In the genomic region with DNA sequence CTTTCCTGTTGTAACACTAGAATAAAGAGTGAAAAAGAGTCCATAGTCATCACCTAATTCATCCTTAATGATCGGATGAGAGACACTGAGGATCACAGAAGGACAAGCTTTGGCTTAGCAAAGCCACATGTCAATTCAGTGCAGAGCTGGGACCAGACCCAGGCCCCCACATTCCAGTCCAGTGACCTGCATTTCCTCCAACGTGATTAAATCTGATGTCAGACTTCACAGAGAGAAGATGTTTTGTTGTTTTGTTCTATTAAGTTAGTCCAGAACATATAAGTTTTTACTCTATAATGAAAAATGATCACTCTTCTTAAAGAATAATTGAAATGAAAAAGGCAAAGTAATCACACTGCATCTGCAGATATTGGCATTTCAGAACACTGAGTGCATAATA, we compare ENCODE assay signal across 30 cellular contexts.
"Had no signal": no experiment of that assay in that cellular context is flagged by ENCODE, and none has a peak within 500 bp of the region (broad histone marks: within the 10 kb centered on the region; RNA-seq: fewer than 3 reads in every experiment).

No MANE protein-coding gene starts in this region.

- H3K27ac Mint-ChIP-seq: activated CD4-positive, alpha-beta memory T cell treated with anti-CD3 and anti-CD28 coated beads for 36 hours; activated CD4-positive, alpha-beta T cell treated with anti-CD3 and anti-CD28 coated beads, Interleukin-2, amount 10 ng/mL, durations not matched to agents 24 days and 14 days; activated naive CD4-positive, alpha-beta T cell treated with anti-CD3 and anti-CD28 coated beads, Interleukin-2, amount 10 ng/mL, durations not matched to agents 7 days and 5 days; activated naive CD8-positive, alpha-beta T cell treated with anti-CD3 and anti-CD28 coated beads, Interleukin-2, amount 10 ng/mL, durations not matched to agents 7 days and 5 days; activated T-helper 1 cell treated with anti-CD3 and anti-CD28 coated beads, Interleukin-12 subunit alpha, Interleukin-12 subunit beta, Interleukin-2, Interleukin-4 antibody, amounts not matched to agents 30 ng/mL and 10 ng/mL and 1 ng/mL, durations not matched to agents 14 hours and 24 hours and 36 hours; effector memory CD8-positive, alpha-beta T cell; natural killer cell; stimulated activated naive B cell treated with anti-CD40 and anti-IgM and Interleukin-4, amounts not matched to agents 10 μg/mL and 1 μg/mL and 100 μg/mL, for 72 hours had no signal

- FAIRE-seq: pancreas had no signal

- H3K27me3 Mint-ChIP-seq: activated CD4-positive, alpha-beta memory T cell treated with anti-CD3 and anti-CD28 coated beads for 36 hours; activated CD4-positive, alpha-beta T cell treated with anti-CD3 and anti-CD28 coated beads, Interleukin-2, amount 10 ng/mL, durations not matched to agents 24 days and 14 days; activated naive CD4-positive, alpha-beta T cell treated with anti-CD3 and anti-CD28 coated beads, Interleukin-2, amount 10 ng/mL, durations not matched to agents 7 days and 5 days; activated naive CD8-positive, alpha-beta T cell treated with anti-CD3 and anti-CD28 coated beads, Interleukin-2, amount 10 ng/mL, durations not matched to agents 7 days and 5 days; effector memory CD8-positive, alpha-beta T cell; stimulated activated naive B cell treated with anti-CD40 and anti-IgM and Interleukin-4, amounts not matched to agents 10 μg/mL and 1 μg/mL and 100 μg/mL, for 72 hours had no signal

- H3K4me3 ChIP-seq: ascending aorta, heart right ventricle, left lung, lung, pancreas, psoas muscle, right atrium auricular region, stomach, thyroid gland, upper lobe of left lung had no signal

- DNase-seq: activated CD4-positive, alpha-beta memory T cell treated with anti-CD3 and anti-CD28 coated beads for 36 hours; activated CD4-positive, alpha-beta T cell treated with anti-CD3 and anti-CD28 coated beads, Interleukin-2, amount 10 ng/mL, durations not matched to agents 24 days and 14 days; activated CD4-positive, CD25-positive, alpha-beta regulatory T cell treated with anti-CD3 and anti-CD28 coated beads, Interleukin-2, amount 50 U/mL, for 72 hours; activated CD8-positive, alpha-beta memory T cell treated with anti-CD3 and anti-CD28 coated beads, Interleukin-2, amount 50 U/mL, for 4 hours; activated gamma-delta T cell; activated naive CD4-positive, alpha-beta T cell treated with anti-CD3 and anti-CD28 coated beads, Interleukin-2, amount 10 ng/mL, durations not matched to agents 7 days and 5 days; activated naive CD8-positive, alpha-beta T cell treated with anti-CD3 and anti-CD28 coated beads, Interleukin-2, amount 10 ng/mL, durations not matched to agents 7 days and 5 days; activated T-cell treated with anti-CD3 and anti-CD28 coated beads, Interleukin-2, amount 50 U/mL, for 1 hour; brain microvascular endothelial cell; cortex of kidney; effector memory CD8-positive, alpha-beta T cell; erythroblast; heart right ventricle; kidney glomerular epithelial cell; left lung; mesendoderm; natural killer cell; pancreas; psoas muscle; stimulated activated CD4-positive, alpha-beta T cell treated with anti-CD3 and anti-CD28 coated beads, Interleukin-15, amount 100 ng/mL, for 24 hours; stimulated activated CD4-positive, alpha-beta T cell treated with anti-CD3 and anti-CD28 coated beads, Interleukin-2, amount 100 ng/mL, for 24 hours; stimulated activated naive B cell treated with anti-CD40 and anti-IgM and Interleukin-4, amounts not matched to agents 10 μg/mL and 1 μg/mL and 100 μg/mL, for 72 hours; stomach; thyroid gland; upper lobe of left lung had no signal

- H3K36me3 ChIP-seq: ascending aorta, brain microvascular endothelial cell, heart right ventricle, left lung, pancreas, right atrium auricular region, stomach, thyroid gland, upper lobe of left lung had no signal

- H3K9me3 Mint-ChIP-seq: activated CD4-positive, alpha-beta memory T cell treated with anti-CD3 and anti-CD28 coated beads for 36 hours; activated CD4-positive, alpha-beta T cell treated with anti-CD3 and anti-CD28 coated beads, Interleukin-2, amount 10 ng/mL, durations not matched to agents 24 days and 14 days; activated naive CD8-positive, alpha-beta T cell treated with anti-CD3 and anti-CD28 coated beads, Interleukin-2, amount 10 ng/mL, durations not matched to agents 7 days and 5 days had no signal

- H3K27me3 ChIP-seq: ascending aorta, brain microvascular endothelial cell, heart right ventricle, left lung, pancreas, right atrium auricular region, stomach, thyroid gland, upper lobe of left lung had no signal

- H3K4me1 ChIP-seq: ascending aorta, heart right ventricle, left lung, pancreas, psoas muscle, right atrium auricular region, stomach, thyroid gland, upper lobe of left lung had no signal

- H3K9me3 ChIP-seq: ascending aorta, left lung, pancreas, psoas muscle, right atrium auricular region, stomach, thyroid gland, upper lobe of left lung had no signal

- H3K27ac ChIP-seq: ascending aorta, brain microvascular endothelial cell, heart right ventricle, left lung, pancreas, psoas muscle, right atrium auricular region, stomach, thyroid gland, upper lobe of left lung, VCaP had no signal

- H3K4me1 Mint-ChIP-seq: activated CD4-positive, alpha-beta T cell treated with anti-CD3 and anti-CD28 coated beads, Interleukin-2, amount 10 ng/mL, durations not matched to agents 24 days and 14 days; activated naive CD4-positive, alpha-beta T cell treated with anti-CD3 and anti-CD28 coated beads, Interleukin-2, amount 10 ng/mL, durations not matched to agents 7 days and 5 days; activated naive CD8-positive, alpha-beta T cell treated with anti-CD3 and anti-CD28 coated beads, Interleukin-2, amount 10 ng/mL, durations not matched to agents 7 days and 5 days; natural killer cell; stimulated activated naive B cell treated with anti-CD40 and anti-IgM and Interleukin-4, amounts not matched to agents 10 μg/mL and 1 μg/mL and 100 μg/mL, for 72 hours had no signal

- H3K4me3 Mint-ChIP-seq: activated CD4-positive, alpha-beta memory T cell treated with anti-CD3 and anti-CD28 coated beads for 36 hours; activated CD4-positive, alpha-beta T cell treated with anti-CD3 and anti-CD28 coated beads, Interleukin-2, amount 10 ng/mL, durations not matched to agents 24 days and 14 days; activated naive CD4-positive, alpha-beta T cell treated with anti-CD3 and anti-CD28 coated beads, Interleukin-2, amount 10 ng/mL, durations not matched to agents 7 days and 5 days; activated naive CD8-positive, alpha-beta T cell treated with anti-CD3 and anti-CD28 coated beads, Interleukin-2, amount 10 ng/mL, durations not matched to agents 7 days and 5 days; activated T-helper 1 cell treated with anti-CD3 and anti-CD28 coated beads, Interleukin-12 subunit alpha, Interleukin-12 subunit beta, Interleukin-2, Interleukin-4 antibody, amounts not matched to agents 30 ng/mL and 10 ng/mL and 1 ng/mL, durations not matched to agents 14 hours and 24 hours and 36 hours; effector memory CD8-positive, alpha-beta T cell; natural killer cell; stimulated activated naive B cell treated with anti-CD40 and anti-IgM and Interleukin-4, amounts not matched to agents 10 μg/mL and 1 μg/mL and 100 μg/mL, for 72 hours had no signal

- H3K36me3 Mint-ChIP-seq: activated CD4-positive, alpha-beta memory T cell treated with anti-CD3 and anti-CD28 coated beads for 36 hours; activated naive CD4-positive, alpha-beta T cell treated with anti-CD3 and anti-CD28 coated beads, Interleukin-2, amount 10 ng/mL, durations not matched to agents 7 days and 5 days; activated naive CD8-positive, alpha-beta T cell treated with anti-CD3 and anti-CD28 coated beads, Interleukin-2, amount 10 ng/mL, durations not matched to agents 7 days and 5 days; natural killer cell; stimulated activated naive B cell treated with anti-CD40 and anti-IgM and Interleukin-4, amounts not matched to agents 10 μg/mL and 1 μg/mL and 100 μg/mL, for 72 hours had no signal
